17 cellular contexts compared by ENCODE assay signal in genomic region chr6:87244380-87244779, GRCh38.
"Had no signal": no experiment of that assay in that cellular context is flagged by ENCODE, and none has a peak within 500 bp of the region (broad histone marks: within the 10 kb centered on the region; RNA-seq: fewer than 3 reads in every experiment).

No MANE protein-coding gene starts in this region.

- H3K4me1 Mint-ChIP-seq: activated B cell treated with CpG ODN at 0.5 μM for 24 hours; activated CD4-positive, alpha-beta T cell treated with anti-CD3 and anti-CD28 coated beads, Interleukin-2, amount 10 ng/mL, durations not matched to agents 7 days and 5 days; neural crest cell had no signal

- H3K4me3 Mint-ChIP-seq: activated B cell treated with CpG ODN at 0.5 μM for 24 hours; activated CD4-positive, alpha-beta T cell treated with anti-CD3 and anti-CD28 coated beads, Interleukin-2, amount 10 ng/mL, durations not matched to agents 7 days and 5 days; neural crest cell had no signal

- H3K9me3 Mint-ChIP-seq: activated B cell treated with CpG ODN at 0.5 μM for 24 hours; activated CD4-positive, alpha-beta T cell treated with anti-CD3 and anti-CD28 coated beads, Interleukin-2, amount 10 ng/mL, durations not matched to agents 7 days and 5 days; neural crest cell had no signal

- H3K4me1 ChIP-seq: gastroesophageal sphincter, heart right ventricle, sigmoid colon had no signal

- DNase-seq: activated B cell treated with CpG ODN at 0.5 μM for 24 hours; activated CD4-positive, alpha-beta T cell treated with anti-CD3 and anti-CD28 coated beads, Interleukin-2, amount 10 ng/mL, durations not matched to agents 7 days and 5 days; activated CD8-positive, alpha-beta memory T cell treated with anti-CD3 and anti-CD28 coated beads, Interleukin-2, amount 50 U/mL, for 48 hours; activated naive CD4-positive, alpha-beta T cell treated with Interleukin-2 at 50 U/mL for 16 hours; caudate nucleus; effector CD8-positive, alpha-beta T cell; heart right ventricle; islet precursor cell; midbrain; sigmoid colon; stimulated activated CD4-positive, alpha-beta T cell treated with anti-CD3 and anti-CD28 coated beads, Interleukin-12 subunit alpha, Interleukin-12 subunit beta, amount 100 ng/mL, for 4 hours; stimulated activated CD4-positive, alpha-beta T cell treated with anti-CD3 and anti-CD28 coated beads, Interleukin-2, amount 100 ng/mL, for 24 hours had no signal

- H3K27me3 Mint-ChIP-seq: activated B cell treated with CpG ODN at 0.5 μM for 24 hours; activated CD4-positive, alpha-beta T cell treated with anti-CD3 and anti-CD28 coated beads, Interleukin-2, amount 10 ng/mL, durations not matched to agents 7 days and 5 days had no signal

- H3K27ac Mint-ChIP-seq: activated B cell treated with CpG ODN at 0.5 μM for 24 hours; activated CD4-positive, alpha-beta T cell treated with anti-CD3 and anti-CD28 coated beads, Interleukin-2, amount 10 ng/mL, durations not matched to agents 7 days and 5 days had no signal

- H3K9me3 ChIP-seq: gastroesophageal sphincter, heart right ventricle, sigmoid colon, thoracic aorta had no signal

- H3K27ac ChIP-seq: coronary artery, gastroesophageal sphincter, heart right ventricle, sigmoid colon, thoracic aorta had no signal

- H3K4me3 ChIP-seq: coronary artery, gastroesophageal sphincter, heart right ventricle, lung, sigmoid colon, thoracic aorta had no signal

- ATAC-seq: gastroesophageal sphincter, heart right ventricle had no signal

- H3K27me3 ChIP-seq: gastroesophageal sphincter, heart right ventricle, sigmoid colon had no signal
